ENCODE assay signal across 1 cellular context in the genomic region with DNA sequence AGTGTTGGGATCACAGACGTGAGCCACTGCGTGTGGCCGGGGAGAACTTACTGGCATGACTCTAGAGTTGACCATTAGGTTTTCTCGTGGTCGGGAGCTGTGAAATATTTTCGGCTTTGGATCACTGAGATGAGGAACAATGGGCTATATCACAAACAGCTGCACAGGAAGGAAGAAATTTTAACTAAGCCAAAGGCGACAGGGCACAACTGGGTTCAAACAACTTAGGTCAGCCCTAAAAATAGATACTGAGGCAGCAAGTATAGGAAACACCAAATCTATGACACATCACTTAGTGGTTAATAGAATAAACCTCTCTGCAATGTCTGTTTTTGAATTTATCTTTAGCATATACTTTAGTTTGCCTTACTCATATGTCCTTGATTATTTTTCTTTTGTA.
TF ChIP-seq lines count a peak whose summit lies in the region.

No MANE protein-coding gene starts in this region.

TF ChIP-seq in WTC11, 78 proteins besides CTCF, POLR2A, EP300 and RAD21 (continued from another document):
- TF ChIP-seq, protein P1, sequence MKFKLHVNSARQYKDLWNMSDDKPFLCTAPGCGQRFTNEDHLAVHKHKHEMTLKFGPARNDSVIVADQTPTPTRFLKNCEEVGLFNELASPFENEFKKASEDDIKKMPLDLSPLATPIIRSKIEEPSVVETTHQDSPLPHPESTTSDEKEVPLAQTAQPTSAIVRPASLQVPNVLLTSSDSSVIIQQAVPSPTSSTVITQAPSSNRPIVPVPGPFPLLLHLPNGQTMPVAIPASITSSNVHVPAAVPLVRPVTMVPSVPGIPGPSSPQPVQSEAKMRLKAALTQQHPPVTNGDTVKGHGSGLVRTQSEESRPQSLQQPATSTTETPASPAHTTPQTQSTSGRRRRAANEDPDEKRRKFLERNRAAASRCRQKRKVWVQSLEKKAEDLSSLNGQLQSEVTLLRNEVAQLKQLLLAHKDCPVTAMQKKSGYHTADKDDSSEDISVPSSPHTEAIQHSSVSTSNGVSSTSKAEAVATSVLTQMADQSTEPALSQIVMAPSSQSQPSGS (CRISPR knock-in tag; IDR thresholded peaks at IDR 0.05; ENCODE audit: borderline replicate concordance, low read depth), result no peak
- TF ChIP-seq NFE2L1 (CRISPR knock-in tag; IDR thresholded peaks at IDR 0.05), result no peak
